Comparison of ENCODE assay signal across 8 cellular contexts in the genomic region with DNA sequence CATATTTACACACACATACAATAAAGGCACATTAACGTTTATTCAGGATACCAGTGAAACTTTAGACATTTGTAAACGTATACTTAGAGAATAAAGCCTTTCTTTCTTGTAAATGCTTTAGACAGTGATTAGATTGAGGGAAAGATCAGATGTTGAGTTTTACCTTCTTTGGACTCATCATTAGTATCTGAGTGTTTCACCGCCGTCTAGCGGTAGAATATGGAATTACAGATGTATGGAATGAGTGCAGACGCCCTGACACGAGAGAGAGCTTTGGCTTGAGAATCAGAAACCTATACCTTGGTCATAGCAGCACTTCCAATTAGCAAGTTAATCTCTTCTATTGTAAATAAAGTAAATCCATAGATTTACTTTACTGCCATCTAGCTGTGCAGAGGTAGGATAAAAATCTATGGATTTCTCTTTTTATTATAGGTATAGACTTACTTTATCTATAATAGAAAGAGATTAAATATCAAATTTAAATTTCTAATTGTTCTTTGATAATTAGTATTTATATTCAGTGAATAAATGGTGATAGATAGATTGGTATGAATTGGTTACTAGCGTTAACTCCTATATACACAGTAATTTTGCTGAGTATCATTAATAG. TPM values are rescaled to one million over a fixed set of nuclear protein-coding genes. Genes with fewer than 3 reads are reported as not detected.
A peak's percentile ranks its signal among the peaks of the same experiment; 100 is the strongest.
DNase-seq lines count a peak whose midpoint lies in the region; ATAC-seq and TF ChIP-seq lines count a peak whose summit lies in the region.

No MANE protein-coding gene starts in this region.

- DNase-seq in CD4-positive, CD25-positive, alpha-beta regulatory T cell = peak; percentile 6 to 68 (median 56)
- DNase-seq in NCI-H1930 (lab: John Stamatoyannopoulos, UW) (peak; percentile 21 to 52), WERI-Rb-1 (peak; percentile 66), epithelial cell of esophagus (ENCODE audit: low read depth) (peak; percentile 79), neural crest cell (ENCODE audit: low read depth, low spot score) (peak; percentile 3), C1 segment of cervical spinal cord (lab: John Stamatoyannopoulos, UW) (no peak), DMS79 treated with DMSO at 0.1 percent for 48 hours (lab: John Stamatoyannopoulos, UW) (no peak)

- H3K4me1 Mint-ChIP-seq in CD4-positive, CD25-positive, alpha-beta regulatory T cell = no peaks in the 10 kb centered on the region
- H3K4me1 Mint-ChIP-seq in neural crest cell = no peaks in the 10 kb centered on the region

- no peak overlapping the region for H3K27ac Mint-ChIP-seq in CD4-positive, CD25-positive, alpha-beta regulatory T cell
- H3K27ac Mint-ChIP-seq in neural crest cell (ENCODE audit: unreplicated experiment) = no peak overlapping the region

- H3K27me3 Mint-ChIP-seq in CD4-positive, CD25-positive, alpha-beta regulatory T cell = peaks cover 23% of the 10 kb centered on the region
- no peaks in the 10 kb centered on the region for H3K27me3 Mint-ChIP-seq in neural crest cell (ENCODE audit: low read depth)

- H3K27me3 ChIP-seq in CD4-positive, CD25-positive, alpha-beta regulatory T cell (ENCODE audit: control insufficient read depth, insufficient read depth, low read length) = peaks cover 15% of the 10 kb centered on the region
- H3K27me3 ChIP-seq in WERI-Rb-1 (ENCODE audit: insufficient read depth, low read depth, severe bottlenecking) = peaks cover 37% of the 10 kb centered on the region

- no peak overlapping the region for H3K27ac ChIP-seq in CD4-positive, CD25-positive, alpha-beta regulatory T cell (ENCODE audit: insufficient read depth, low read length, poor library complexity, severe bottlenecking)
- H3K27ac ChIP-seq in WERI-Rb-1 = no peak overlapping the region

- TF ChIP-seq CTCF in WERI-Rb-1 (IDR thresholded peaks at IDR 0.05; ENCODE audit: low read depth, low read length) (peak; percentile 96), epithelial cell of esophagus (IDR thresholded peaks at IDR 0.05; ENCODE audit: insufficient read depth, low read depth, low read length, missing control alignments) (peak; percentile 91), neural crest cell (conservative IDR thresholded peaks at IDR 0.05) (peak; percentile 61)

- ATAC-seq in CD4-positive, CD25-positive, alpha-beta regulatory T cell (ENCODE audit: low read depth in 2 of 2) = peak; percentile 50 to 59
- peak; percentile 47 for ATAC-seq in GM18502 (IDR thresholded peaks at IDR 0.05; ENCODE audit: poor library complexity, unreplicated experiment)

- no peaks in the 10 kb centered on the region for H3K4me1 ChIP-seq in CD4-positive, CD25-positive, alpha-beta regulatory T cell (ENCODE audit: control insufficient read depth, insufficient read depth, low read length, poor library complexity, severe bottlenecking)

- no peak overlapping the region for H3K4me3 ChIP-seq in CD4-positive, CD25-positive, alpha-beta regulatory T cell (ENCODE audit: low read depth, low read length)
- H3K4me3 ChIP-seq in WERI-Rb-1 (ENCODE audit: low read depth, low read length) = no peak overlapping the region
- no peak overlapping the region for H3K4me3 ChIP-seq in epithelial cell of esophagus (ENCODE audit: low read length)

- no peaks in the 10 kb centered on the region for H3K9me3 Mint-ChIP-seq in CD4-positive, CD25-positive, alpha-beta regulatory T cell
- peaks cover 14% of the 10 kb centered on the region for H3K9me3 Mint-ChIP-seq in neural crest cell

- no peaks in the 10 kb centered on the region for H3K36me3 ChIP-seq in CD4-positive, CD25-positive, alpha-beta regulatory T cell (ENCODE audit: control insufficient read depth, insufficient read depth, low read length)
- no peaks in the 10 kb centered on the region for H3K36me3 ChIP-seq in WERI-Rb-1

- H3K36me3 Mint-ChIP-seq in CD4-positive, CD25-positive, alpha-beta regulatory T cell = no peaks in the 10 kb centered on the region
- H3K36me3 Mint-ChIP-seq in neural crest cell (ENCODE audit: low read depth) = peaks cover 3% of the 10 kb centered on the region

- no peaks in the 10 kb centered on the region for H3K9me3 ChIP-seq in CD4-positive, CD25-positive, alpha-beta regulatory T cell (ENCODE audit: control insufficient read depth in 2 of 2, low read length in 2 of 2)
- H3K9me3 ChIP-seq in WERI-Rb-1 (ENCODE audit: severe bottlenecking) = peaks cover 2% of the 10 kb centered on the region

- H3K4me3 Mint-ChIP-seq in CD4-positive, CD25-positive, alpha-beta regulatory T cell = no peak overlapping the region
- H3K4me3 Mint-ChIP-seq in neural crest cell = no peak overlapping the region

RNA-seq across cellular contexts. Expression of a gene that starts 12.6 kb away (rescaled TPM):
- not detected for total RNA-seq in CD4-positive, CD25-positive, alpha-beta regulatory T cell
- not detected for polyA plus RNA-seq in CD4-positive, CD25-positive, alpha-beta regulatory T cell
- not detected in 2 replicates for total RNA-seq in neural crest cell

RNA-seq across cellular contexts. Expression of a gene that starts 22.2 kb away (rescaled TPM):
- total RNA-seq in CD4-positive, CD25-positive, alpha-beta regulatory T cell = not detected
- not detected for polyA plus RNA-seq in CD4-positive, CD25-positive, alpha-beta regulatory T cell
- total RNA-seq in neural crest cell = not detected in 2 replicates

Comparison
In these comparisons a context has a peak if more than half of its experiments do, and no peak if none do; other contexts are left out.
1. DNase-seq: peak in CD4-positive, CD25-positive, alpha-beta regulatory T cell (3 of 3), NCI-H1930 (2 of 2), WERI-Rb-1 (single experiment), epithelial cell of esophagus (single experiment) and neural crest cell (single experiment); none in C1 segment of cervical spinal cord (0 of 14) and DMS79 treated with DMSO at 0.1 percent for 48 hours (single experiment).
2. Peak in every context shown above with its lines, with median percentiles within 50 percentile points of each other: CTCF ChIP-seq.